ENCODE assay signal across 28 cellular contexts in the genomic region with DNA sequence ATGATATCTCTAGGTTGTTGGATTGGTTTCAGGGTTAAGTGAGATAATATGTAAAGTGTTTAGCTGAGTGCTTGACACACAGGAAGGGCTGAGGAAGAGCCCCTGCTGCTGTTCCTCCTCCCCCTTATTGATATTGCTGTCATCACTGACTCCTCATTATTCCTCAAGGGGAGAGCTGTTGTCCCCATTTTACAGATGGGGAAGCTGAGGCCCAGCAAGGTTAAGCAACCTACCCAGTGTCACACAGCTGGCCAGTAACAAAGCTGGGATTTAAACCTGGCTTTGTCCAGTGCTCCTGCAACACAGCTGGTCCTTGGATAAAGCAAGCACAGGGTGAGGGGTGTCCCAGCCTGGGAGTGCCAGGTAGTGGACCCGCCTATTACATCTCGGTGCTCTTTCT. TPM values are rescaled to one million over a fixed set of nuclear protein-coding genes. Genes with fewer than 3 reads are reported as not detected.
"Had no signal": no experiment of that assay in that cellular context is flagged by ENCODE, and none has a peak within 500 bp of the region (broad histone marks: within the 10 kb centered on the region; RNA-seq: fewer than 3 reads in every experiment).

No MANE protein-coding gene starts in this region.

- H3K79me2 ChIP-seq: parathyroid adenoma had no signal

- H3K4me1 Mint-ChIP-seq: activated CD4-positive, alpha-beta T cell treated with anti-CD3 and anti-CD28 coated beads, Interleukin-2, amount 10 ng/mL, durations not matched to agents 24 days and 14 days; activated naive CD4-positive, alpha-beta T cell treated with anti-CD3 and anti-CD28 coated beads, Interleukin-2, amount 10 ng/mL, durations not matched to agents 7 days and 5 days; naive B cell had no signal

- H3K27me3 ChIP-seq: foreskin keratinocyte had no signal

- H3K9me3 ChIP-seq: esophagus muscularis mucosa, heart left ventricle, thoracic aorta had no signal

- H3K36me3 ChIP-seq: thoracic aorta had no signal

- H2AFZ ChIP-seq: parathyroid adenoma had no signal

- H3K4me3 ChIP-seq: coronary artery, esophagus muscularis mucosa, heart left ventricle, thoracic aorta had no signal

- H3K4me1 ChIP-seq: esophagus muscularis mucosa, foreskin keratinocyte, heart left ventricle, parathyroid adenoma had no signal

- H3K9me3 Mint-ChIP-seq: activated CD4-positive, alpha-beta memory T cell treated with anti-CD3 and anti-CD28 coated beads for 36 hours; activated CD4-positive, alpha-beta T cell treated with anti-CD3 and anti-CD28 coated beads, Interleukin-2, amount 10 ng/mL, durations not matched to agents 24 days and 14 days; activated naive CD4-positive, alpha-beta T cell treated with anti-CD3 and anti-CD28 coated beads, Interleukin-2, amount 10 ng/mL, durations not matched to agents 7 days and 5 days; activated T-helper 1 cell treated with anti-CD3 and anti-CD28 coated beads, Interleukin-12 subunit alpha, Interleukin-12 subunit beta, Interleukin-2, Interleukin-4 antibody, amounts not matched to agents 30 ng/mL and 10 ng/mL and 1 ng/mL, durations not matched to agents 14 hours and 24 hours and 36 hours; naive B cell; nephron progenitor cell; T-helper 1 cell treated with Interleukin-12 subunit alpha and Interleukin-12 subunit beta and Interleukin-4 antibody, amounts not matched to agents 30 μg/mL and 1 μg/mL, for 36 hours had no signal

- H3K27me3 Mint-ChIP-seq: activated CD4-positive, alpha-beta memory T cell treated with anti-CD3 and anti-CD28 coated beads for 36 hours; activated CD4-positive, alpha-beta T cell treated with anti-CD3 and anti-CD28 coated beads, Interleukin-2, amount 10 ng/mL, durations not matched to agents 24 days and 14 days had no signal

- ATAC-seq: activated CD4-positive, CD25-positive, alpha-beta regulatory T cell treated with anti-CD3 and anti-CD28 coated beads, Interleukin-2, amount 50 U/mL, for 24 hours; foreskin keratinocyte; heart left ventricle; right cardiac atrium had no signal

- FAIRE-seq: TTC549, urothelium cell line had no signal

- H3K36me3 Mint-ChIP-seq: activated CD4-positive, alpha-beta memory T cell treated with anti-CD3 and anti-CD28 coated beads for 36 hours; activated naive CD4-positive, alpha-beta T cell treated with anti-CD3 and anti-CD28 coated beads, Interleukin-2, amount 10 ng/mL, durations not matched to agents 7 days and 5 days; naive B cell had no signal

- H3K27ac Mint-ChIP-seq: activated CD4-positive, alpha-beta memory T cell treated with anti-CD3 and anti-CD28 coated beads for 36 hours; activated CD4-positive, alpha-beta T cell treated with anti-CD3 and anti-CD28 coated beads, Interleukin-2, amount 10 ng/mL, durations not matched to agents 24 days and 14 days; activated naive CD4-positive, alpha-beta T cell treated with anti-CD3 and anti-CD28 coated beads, Interleukin-2, amount 10 ng/mL, durations not matched to agents 7 days and 5 days; activated T-helper 1 cell treated with anti-CD3 and anti-CD28 coated beads, Interleukin-12 subunit alpha, Interleukin-12 subunit beta, Interleukin-2, Interleukin-4 antibody, amounts not matched to agents 30 ng/mL and 10 ng/mL and 1 ng/mL, durations not matched to agents 14 hours and 24 hours and 36 hours; naive B cell; nephron progenitor cell; T-helper 1 cell treated with Interleukin-12 subunit alpha and Interleukin-12 subunit beta and Interleukin-4 antibody, amounts not matched to agents 30 μg/mL and 1 μg/mL, for 36 hours had no signal

- DNase-seq: activated CD4-positive, alpha-beta memory T cell treated with anti-CD3 and anti-CD28 coated beads for 36 hours; activated CD4-positive, alpha-beta T cell treated with anti-CD3 and anti-CD28 coated beads, Interleukin-2, amount 10 ng/mL, durations not matched to agents 24 days and 14 days; activated CD8-positive, alpha-beta memory T cell treated with anti-CD3 and anti-CD28 coated beads, Interleukin-2, amount 50 U/mL, for 4 hours; activated gamma-delta T cell; activated naive CD4-positive, alpha-beta T cell treated with anti-CD3 and anti-CD28 coated beads, Interleukin-2, amount 10 ng/mL, durations not matched to agents 7 days and 5 days; activated T-cell treated with anti-CD3 and anti-CD28 coated beads, Interleukin-2, amount 50 U/mL, for 1 hour; amniotic stem cell; cerebellar nuclear complex; foreskin keratinocyte; heart left ventricle; mammary epithelial cell; naive B cell; nephron progenitor cell; right cardiac atrium; stimulated activated CD4-positive, alpha-beta T cell treated with anti-CD3 and anti-CD28 coated beads, Interleukin-2, amount 100 ng/mL, for 48 hours; stimulated activated naive CD4-positive, alpha-beta T cell treated with Interleukin-2 at 50 U/mL for 16 hours; T-helper 9 cell; trophoblast cell had no signal

- H3K4me3 Mint-ChIP-seq: activated CD4-positive, alpha-beta memory T cell treated with anti-CD3 and anti-CD28 coated beads for 36 hours; activated CD4-positive, alpha-beta T cell treated with anti-CD3 and anti-CD28 coated beads, Interleukin-2, amount 10 ng/mL, durations not matched to agents 24 days and 14 days; activated naive CD4-positive, alpha-beta T cell treated with anti-CD3 and anti-CD28 coated beads, Interleukin-2, amount 10 ng/mL, durations not matched to agents 7 days and 5 days; activated T-helper 1 cell treated with anti-CD3 and anti-CD28 coated beads, Interleukin-12 subunit alpha, Interleukin-12 subunit beta, Interleukin-2, Interleukin-4 antibody, amounts not matched to agents 30 ng/mL and 10 ng/mL and 1 ng/mL, durations not matched to agents 14 hours and 24 hours and 36 hours; naive B cell; nephron progenitor cell; T-helper 1 cell treated with Interleukin-12 subunit alpha and Interleukin-12 subunit beta and Interleukin-4 antibody, amounts not matched to agents 30 μg/mL and 1 μg/mL, for 36 hours had no signal

- H3K9ac ChIP-seq: parathyroid adenoma had no signal

- H3K27ac ChIP-seq: coronary artery, esophagus muscularis mucosa, foreskin keratinocyte, heart left ventricle, parathyroid adenoma, thoracic aorta, VCaP had no signal

RNA-seq across cellular contexts. Expression of a gene that starts 9.8 kb away (rescaled TPM):
- total RNA-seq: activated CD4-positive, alpha-beta T cell treated with anti-CD3 and anti-CD28 coated beads, Interleukin-2, amount 10 ng/mL, durations not matched to agents 24 days and 14 days; foreskin keratinocyte; mammary epithelial cell had no signal
- polyA plus RNA-seq: foreskin keratinocyte, mammary epithelial cell had no signal
